21 cellular contexts compared by ENCODE assay signal in genomic region chr1:183197762-183198161, GRCh38. TPM values are rescaled to one million over a fixed set of nuclear protein-coding genes. Genes with fewer than 3 reads are reported as not detected.
"Had no signal": no experiment of that assay in that cellular context is flagged by ENCODE, and none has a peak within 500 bp of the region (broad histone marks: within the 10 kb centered on the region; RNA-seq: fewer than 3 reads in every experiment).

No MANE protein-coding gene starts in this region.

- H3K4me3 Mint-ChIP-seq: activated CD4-positive, alpha-beta T cell treated with anti-CD3 and anti-CD28 coated beads, Interleukin-2, amount 10 ng/mL, durations not matched to agents 24 days and 14 days; activated CD8-positive, alpha-beta T cell treated with anti-CD3 and anti-CD28 coated beads, Interleukin-2, amount 10 ng/mL, durations not matched to agents 7 days and 5 days; activated naive CD8-positive, alpha-beta T cell; activated T-cell treated with anti-CD3 and anti-CD28 coated beads, Interleukin-2, amount 50 U/mL, for 72 hours; central memory CD8-positive, alpha-beta T cell; natural killer cell; stimulated activated naive CD8-positive, alpha-beta T cell treated with anti-CD3 and anti-CD28 coated beads, Interleukin-15, Interleukin-2, amounts not matched to agents 100 ng/mL and 50 ng/mL, for 24 hours; T-helper 2 cell treated with Interferon-gamma antibody and Interleukin-4, amounts not matched to agents 5 μg/mL and 100 μg/mL, for 36 hours had no signal

- H3K9me3 ChIP-seq: body of pancreas, gastrocnemius medialis, testis had no signal

- H3K27me3 ChIP-seq: gastrocnemius medialis, testis had no signal

- ATAC-seq: activated CD8-positive, alpha-beta T cell treated with anti-CD3 and anti-CD28 coated beads, Interleukin-2, amount 10 ng/mL, durations not matched to agents 7 days and 5 days; activated T-cell treated with anti-CD3 and anti-CD28 coated beads, Interleukin-2, amount 50 U/mL, for 72 hours; body of pancreas; left colon; natural killer cell had no signal

- H3K36me3 ChIP-seq: gastrocnemius medialis had no signal

- H3K27ac ChIP-seq: body of pancreas, coronary artery, testis had no signal

- H3K9me3 Mint-ChIP-seq: activated CD4-positive, alpha-beta T cell treated with anti-CD3 and anti-CD28 coated beads, Interleukin-2, amount 10 ng/mL, durations not matched to agents 24 days and 14 days; activated T-cell treated with anti-CD3 and anti-CD28 coated beads, Interleukin-2, amount 50 U/mL, for 72 hours; central memory CD8-positive, alpha-beta T cell; natural killer cell; stimulated activated naive CD8-positive, alpha-beta T cell treated with anti-CD3 and anti-CD28 coated beads, Interleukin-15, Interleukin-2, amounts not matched to agents 100 ng/mL and 50 ng/mL, for 24 hours; T-helper 2 cell treated with Interferon-gamma antibody and Interleukin-4, amounts not matched to agents 5 μg/mL and 100 μg/mL, for 36 hours had no signal

- H3K27ac Mint-ChIP-seq: activated CD4-positive, alpha-beta T cell treated with anti-CD3 and anti-CD28 coated beads, Interleukin-2, amount 10 ng/mL, durations not matched to agents 24 days and 14 days; activated CD8-positive, alpha-beta T cell treated with anti-CD3 and anti-CD28 coated beads, Interleukin-2, amount 10 ng/mL, durations not matched to agents 7 days and 5 days; activated naive CD8-positive, alpha-beta T cell; activated T-cell treated with anti-CD3 and anti-CD28 coated beads, Interleukin-2, amount 50 U/mL, for 72 hours; natural killer cell; stimulated activated naive CD8-positive, alpha-beta T cell treated with anti-CD3 and anti-CD28 coated beads, Interleukin-15, Interleukin-2, amounts not matched to agents 100 ng/mL and 50 ng/mL, for 24 hours; T-helper 2 cell treated with Interferon-gamma antibody and Interleukin-4, amounts not matched to agents 5 μg/mL and 100 μg/mL, for 36 hours had no signal

- DNase-seq: activated CD4-positive, alpha-beta T cell treated with anti-CD3 and anti-CD28 coated beads, Interleukin-2, amount 10 ng/mL, durations not matched to agents 24 days and 14 days; activated CD4-positive, CD25-positive, alpha-beta regulatory T cell; activated CD8-positive, alpha-beta memory T cell treated with anti-CD3 and anti-CD28 coated beads, Interleukin-2, amount 50 U/mL, for 4 hours; activated CD8-positive, alpha-beta T cell treated with anti-CD3 and anti-CD28 coated beads, Interleukin-2, amount 10 ng/mL, durations not matched to agents 7 days and 5 days; activated gamma-delta T cell treated with Interleukin-2 at 50 U/mL for 16 hours; activated T-cell treated with anti-CD3 and anti-CD28 coated beads, Interleukin-2, amount 50 U/mL, for 72 hours; body of pancreas; effector CD8-positive, alpha-beta T cell; natural killer cell; posterior cingulate gyrus; stimulated activated CD4-positive, alpha-beta T cell treated with anti-CD3 and anti-CD28 coated beads, Interleukin-4, amount 100 ng/mL, for 4 hours; stimulated activated CD8-positive, alpha-beta memory T cell treated with anti-CD3 and anti-CD28 coated beads, Interleukin-4, amount 100 ng/mL, for 48 hours had no signal

- H3K36me3 Mint-ChIP-seq: activated naive CD8-positive, alpha-beta T cell; natural killer cell had no signal

- H3K4me3 ChIP-seq: body of pancreas, coronary artery, gastrocnemius medialis, skin epidermis, testis had no signal

- H3K4me1 ChIP-seq: body of pancreas, gastrocnemius medialis, testis had no signal

RNA-seq across cellular contexts. Expression of gene LAMC2, which starts 11.7 kb away (rescaled TPM):
- total RNA-seq: activated CD8-positive, alpha-beta T cell treated with anti-CD3 and anti-CD28 coated beads, Interleukin-2, amount 10 ng/mL, durations not matched to agents 7 days and 5 days; natural killer cell had no signal
